Comparison of ENCODE assay signal across 10 cellular contexts in genomic region chr3:82163907-82164520, GRCh38.
DNase-seq lines count a peak whose midpoint lies in the region; ATAC-seq, FAIRE-seq and TF ChIP-seq lines count a peak whose summit lies in the region.
"Had no signal": no experiment of that assay in that cellular context is flagged by ENCODE, and none has a peak within 500 bp of the region (broad histone marks: within the 10 kb centered on the region; RNA-seq: fewer than 3 reads in every experiment).

No MANE protein-coding gene starts in this region.

- H3K9me3 ChIP-seq in kidney (ENCODE audit: control insufficient read depth in 1 of 2, low read length in 2 of 2), result no peaks in the 10 kb centered on the region
- H3K9me3 ChIP-seq in adrenal gland (replicated peaks in 1 of 3), result no peaks in the 10 kb centered on the region
- H3K9me3 ChIP-seq in esophagus squamous epithelium, result no peaks in the 10 kb centered on the region
- H3K9me3 ChIP-seq: ovary had no signal

- H3K4me1 ChIP-seq in kidney (ENCODE audit: control insufficient read depth in 1 of 2, insufficient read depth in 1 of 2, low read depth in 1 of 2, low read length in 2 of 2) (no peaks in the 10 kb centered on the region), adrenal gland (replicated peaks in 1 of 2) (no peaks in the 10 kb centered on the region), esophagus squamous epithelium (no peaks in the 10 kb centered on the region)

- intact Hi-C loops in kidney (cut with DNase I) (no loop called here), adrenal gland (cut with DNase I) (no loop called here), esophagus squamous epithelium (cut with DNase I) (no loop called here)

- no peak overlapping the region for H3K9ac ChIP-seq in kidney (ENCODE audit: low read length in 2 of 2)

- H3K36me3 ChIP-seq in kidney (ENCODE audit: control insufficient read depth in 1 of 2, insufficient read depth in 2 of 2, low read length in 2 of 2) (no peaks in the 10 kb centered on the region), adrenal gland (replicated peaks in 1 of 2) (no peaks in the 10 kb centered on the region), esophagus squamous epithelium (no peaks in the 10 kb centered on the region)
- H3K36me3 ChIP-seq: ovary had no signal

- no peak for TF ChIP-seq POLR2A in adrenal gland (IDR thresholded peaks at IDR 0.05)
- TF ChIP-seq POLR2A in esophagus squamous epithelium (IDR thresholded peaks at IDR 0.05), result no peak

- FAIRE-seq in kidney (lab: Jason Lieb, UNC), result peak; percentile 88

- DNase-seq in COLO829 (ENCODE audit: low spot score) (peak; percentile 28), SW480 (ENCODE audit: low spot score) (peak; percentile 3), kidney (no peak), adrenal gland (no peak), esophagus squamous epithelium (lab: John Stamatoyannopoulos, UW) (no peak)
- no peak for DNase-seq in activated effector memory CD4-positive, alpha-beta T cell treated with anti-CD3 and anti-CD28 coated beads, Interleukin-2, amount 50 U/mL, for 16 hours
- DNase-seq: cortex of kidney, ovary had no signal

- TF ChIP-seq CTCF in kidney (IDR thresholded peaks at IDR 0.05; ENCODE audit: borderline replicate concordance, extremely low read depth, insufficient read depth) (no peak), adrenal gland (IDR thresholded peaks at IDR 0.05) (peak in 2 of 6 experiments; percentile 25 to 38), esophagus squamous epithelium (IDR thresholded peaks at IDR 0.05) (peak in 3 of 6 experiments; percentile 15 to 43 (median 30))

- H3K4me3 ChIP-seq in kidney (ENCODE audit: low read length in 2 of 2), result no peak overlapping the region
- no peak overlapping the region for H3K4me3 ChIP-seq in adrenal gland
- no peak overlapping the region for H3K4me3 ChIP-seq in esophagus squamous epithelium
- H3K4me3 ChIP-seq: ovary had no signal

- H3K27me3 ChIP-seq in adrenal gland (no peaks in the 10 kb centered on the region), esophagus squamous epithelium (no peaks in the 10 kb centered on the region)
- H3K27me3 ChIP-seq: ovary had no signal

- no peak overlapping the region for H3K27ac ChIP-seq in kidney (ENCODE audit: low read depth in 2 of 2, low read length in 2 of 2)
- no peak overlapping the region for H3K27ac ChIP-seq in adrenal gland
- H3K27ac ChIP-seq in esophagus squamous epithelium, result no peak overlapping the region
- H3K27ac ChIP-seq: ovary had no signal

- peak; percentile 48 for ATAC-seq in HG02870 (IDR thresholded peaks at IDR 0.05; ENCODE audit: unreplicated experiment)
- ATAC-seq in GM21717 (IDR thresholded peaks at IDR 0.05; ENCODE audit: unreplicated experiment), result no peak

- WGBS in adrenal gland, 4 donors, result 94 to 97% (median 95%) methylated on average over 1 of the region's 1 CpG
- 81 to 88% methylated on average over 1 of the region's 1 CpG for WGBS in esophagus squamous epithelium, 2 donors

Comparison
In these comparisons a context has a peak if more than half of its experiments do, and no peak if none do; other contexts are left out.
1. DNase-seq: peak in COLO829 (single experiment) and SW480 (single experiment); none in kidney (single experiment), adrenal gland (0 of 7), activated effector memory CD4-positive, alpha-beta T cell treated with anti-CD3 and anti-CD28 coated beads, Interleukin-2, amount 50 U/mL, for 16 hours (single experiment) and esophagus squamous epithelium (single experiment).